ENCODE assay signal across 1 cellular context in the genomic region with DNA sequence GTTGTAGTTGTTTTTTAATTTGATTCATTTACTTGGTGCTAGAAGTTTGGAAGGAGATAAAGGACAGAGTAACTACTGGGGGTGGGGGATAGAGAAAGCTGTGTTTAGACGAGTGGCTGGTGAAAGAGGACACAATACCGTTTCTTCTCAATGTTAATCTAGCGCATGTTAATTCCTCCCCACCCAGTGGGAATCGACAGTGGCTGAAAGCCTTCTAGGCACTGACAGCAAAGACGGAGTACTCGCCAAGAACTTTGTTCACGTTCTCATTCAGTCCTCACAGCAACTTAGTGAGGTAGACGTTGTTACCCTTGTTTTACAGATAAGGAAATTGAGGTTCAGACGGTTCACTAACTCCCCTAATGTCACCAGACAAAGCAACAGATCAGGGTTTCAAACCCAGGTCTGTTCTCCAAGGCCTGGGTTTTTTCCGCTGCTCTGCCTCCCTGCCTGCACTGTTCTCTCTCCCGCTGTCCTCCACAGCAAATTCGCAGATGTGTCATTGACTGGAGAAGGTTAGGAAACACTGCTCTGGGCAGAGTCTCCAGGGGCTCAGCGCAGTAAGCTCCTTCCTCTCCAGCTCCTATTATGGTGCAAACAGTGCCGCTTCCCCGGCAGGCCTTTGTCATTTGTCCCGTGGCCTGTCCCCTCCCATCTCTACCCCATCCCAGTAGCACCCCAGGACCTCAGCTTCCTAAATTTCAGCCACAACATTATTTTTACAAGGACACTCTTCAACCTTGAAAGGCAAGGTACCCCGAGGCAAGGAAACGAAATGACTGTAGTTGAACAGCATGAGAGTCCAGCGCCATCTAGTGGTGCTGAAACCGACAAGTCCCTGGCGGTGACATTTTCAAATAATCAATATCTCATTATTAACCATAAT.
TF ChIP-seq lines count a peak whose summit lies in the region.

No MANE protein-coding gene starts in this region.

TF ChIP-seq in GM23338, 12 proteins besides CTCF, POLR2A, EP300 and RAD21 (continued from another document):
- TF ChIP-seq, protein P1, sequence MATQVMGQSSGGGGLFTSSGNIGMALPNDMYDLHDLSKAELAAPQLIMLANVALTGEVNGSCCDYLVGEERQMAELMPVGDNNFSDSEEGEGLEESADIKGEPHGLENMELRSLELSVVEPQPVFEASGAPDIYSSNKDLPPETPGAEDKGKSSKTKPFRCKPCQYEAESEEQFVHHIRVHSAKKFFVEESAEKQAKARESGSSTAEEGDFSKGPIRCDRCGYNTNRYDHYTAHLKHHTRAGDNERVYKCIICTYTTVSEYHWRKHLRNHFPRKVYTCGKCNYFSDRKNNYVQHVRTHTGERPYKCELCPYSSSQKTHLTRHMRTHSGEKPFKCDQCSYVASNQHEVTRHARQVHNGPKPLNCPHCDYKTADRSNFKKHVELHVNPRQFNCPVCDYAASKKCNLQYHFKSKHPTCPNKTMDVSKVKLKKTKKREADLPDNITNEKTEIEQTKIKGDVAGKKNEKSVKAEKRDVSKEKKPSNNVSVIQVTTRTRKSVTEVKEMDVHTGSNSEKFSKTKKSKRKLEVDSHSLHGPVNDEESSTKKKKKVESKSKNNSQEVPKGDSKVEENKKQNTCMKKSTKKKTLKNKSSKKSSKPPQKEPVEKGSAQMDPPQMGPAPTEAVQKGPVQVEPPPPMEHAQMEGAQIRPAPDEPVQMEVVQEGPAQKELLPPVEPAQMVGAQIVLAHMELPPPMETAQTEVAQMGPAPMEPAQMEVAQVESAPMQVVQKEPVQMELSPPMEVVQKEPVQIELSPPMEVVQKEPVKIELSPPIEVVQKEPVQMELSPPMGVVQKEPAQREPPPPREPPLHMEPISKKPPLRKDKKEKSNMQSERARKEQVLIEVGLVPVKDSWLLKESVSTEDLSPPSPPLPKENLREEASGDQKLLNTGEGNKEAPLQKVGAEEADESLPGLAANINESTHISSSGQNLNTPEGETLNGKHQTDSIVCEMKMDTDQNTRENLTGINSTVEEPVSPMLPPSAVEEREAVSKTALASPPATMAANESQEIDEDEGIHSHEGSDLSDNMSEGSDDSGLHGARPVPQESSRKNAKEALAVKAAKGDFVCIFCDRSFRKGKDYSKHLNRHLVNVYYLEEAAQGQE (IDR thresholded peaks at IDR 0.05; ENCODE audit: unreplicated experiment), result no peak
- no peak for TF ChIP-seq STAT1 (IDR thresholded peaks at IDR 0.05; ENCODE audit: unreplicated experiment)
- TF ChIP-seq ZNF331 (CRISPR knock-in tag; IDR thresholded peaks at IDR 0.05; ENCODE audit: low read depth), result no peak
- no peak for TF ChIP-seq JUNB (IDR thresholded peaks at IDR 0.05; ENCODE audit: unreplicated experiment)
- no peak for TF ChIP-seq POLR2AphosphoS5 (IDR thresholded peaks at IDR 0.05; ENCODE audit: low read depth)
- no peak for TF ChIP-seq ZNF114 (CRISPR knock-in tag; IDR thresholded peaks at IDR 0.05)
- no peak for TF ChIP-seq NANOG (IDR thresholded peaks at IDR 0.05; ENCODE audit: borderline replicate concordance)
- TF ChIP-seq CREB1 (CRISPR knock-in tag; IDR thresholded peaks at IDR 0.05; ENCODE audit: low read depth), result no peak
- TF ChIP-seq EZH2 (IDR thresholded peaks at IDR 0.05; ENCODE audit: low read depth, unreplicated experiment), result no peak
